Comparison of ENCODE assay signal across 12 cellular contexts in genomic region chr7:29622335-29623265, GRCh38. TPM values are rescaled to one million over a fixed set of nuclear protein-coding genes. Genes with fewer than 3 reads are reported as not detected.
DNase-seq lines count a peak whose midpoint lies in the region; ATAC-seq and TF ChIP-seq lines count a peak whose summit lies in the region.
"Had no signal": no experiment of that assay in that cellular context is flagged by ENCODE, and none has a peak within 500 bp of the region (broad histone marks: within the 10 kb centered on the region; RNA-seq: fewer than 3 reads in every experiment).

No MANE protein-coding gene starts in this region.

- H3K27ac Mint-ChIP-seq in T-helper 17 cell (no peak overlapping the region), endothelial cell (ENCODE audit: unreplicated experiment) (no peak overlapping the region)
- H3K27ac Mint-ChIP-seq: activated naive CD8-positive, alpha-beta T cell had no signal

- no peaks in the 10 kb centered on the region for H3K27me3 ChIP-seq in hepatocyte
- H3K27me3 ChIP-seq: uterus had no signal

- H3K9me2 ChIP-seq in hepatocyte (replicated peaks; ENCODE audit: insufficient read depth): no peaks in the 10 kb centered on the region

- DNase-seq in AG08395 (ENCODE audit: low spot score): peak; percentile 92
- peak; percentile 46 for DNase-seq in HK-2 (ENCODE audit: unreplicated experiment)
- DNase-seq in T-helper 17 cell: no peak
- peak; percentile 23 for DNase-seq in hepatocyte (ENCODE audit: low spot score)
- no peak for DNase-seq in substantia nigra (lab: John Stamatoyannopoulos, UW)
- no peak for DNase-seq in endothelial cell (ENCODE audit: low spot score)
- DNase-seq in GDM1 (lab: John Stamatoyannopoulos, UW): no peak
- DNase-seq: DND-41, uterus had no signal

- no peak overlapping the region for H2AFZ ChIP-seq in hepatocyte

- H3K36me3 Mint-ChIP-seq in T-helper 17 cell (ENCODE audit: low read depth) (peaks cover 3% of the 10 kb centered on the region), endothelial cell (ENCODE audit: low read depth, unreplicated experiment) (no peaks in the 10 kb centered on the region)
- H3K36me3 Mint-ChIP-seq: activated naive CD8-positive, alpha-beta T cell had no signal

- H3K36me3 ChIP-seq in hepatocyte (replicated peaks; ENCODE audit: insufficient read depth, low read depth): no peaks in the 10 kb centered on the region
- H3K36me3 ChIP-seq: uterus had no signal

- no peaks in the 10 kb centered on the region for H3K9me3 ChIP-seq in T-helper 17 cell (ENCODE audit: control insufficient read depth, low read length, poor library complexity, severe bottlenecking)
- H3K9me3 ChIP-seq in hepatocyte (ENCODE audit: low read depth): no peaks in the 10 kb centered on the region
- H3K9me3 ChIP-seq: uterus had no signal

- H4K20me1 ChIP-seq in hepatocyte (ENCODE audit: insufficient read depth, poor library complexity, severe bottlenecking): no peaks in the 10 kb centered on the region

- H3K9me3 Mint-ChIP-seq in endothelial cell (ENCODE audit: unreplicated experiment): no peaks in the 10 kb centered on the region

- 80% methylated on average over 13 of the region's 13 CpGs for WGBS in hepatocyte (ENCODE audit: low lambda C conversion rate, missing lambda C conversion rate)

- H3K79me2 ChIP-seq in hepatocyte: no peaks in the 10 kb centered on the region

- H3K4me1 ChIP-seq in hepatocyte (ENCODE audit: insufficient read depth): no peaks in the 10 kb centered on the region
- H3K4me1 ChIP-seq: uterus had no signal

- TF ChIP-seq CTCF in hepatocyte (IDR thresholded peaks at IDR 0.05; ENCODE audit: poor library complexity) (no peak), endothelial cell (IDR thresholded peaks at IDR 0.05; ENCODE audit: unreplicated experiment) (no peak)

- H3K4me3 Mint-ChIP-seq in T-helper 17 cell (peak overlapping the region; percentile 61), endothelial cell (ENCODE audit: unreplicated experiment) (no peak overlapping the region)
- H3K4me3 Mint-ChIP-seq: activated naive CD8-positive, alpha-beta T cell had no signal

- no peak for ATAC-seq in T-helper 17 cell
- ATAC-seq in HG03097 (IDR thresholded peaks at IDR 0.05; ENCODE audit: low FRiP score, unreplicated experiment): no peak
- ATAC-seq: HepG2 had no signal

- H3K4me1 Mint-ChIP-seq in T-helper 17 cell (no peaks in the 10 kb centered on the region), endothelial cell (ENCODE audit: unreplicated experiment) (peaks cover 3% of the 10 kb centered on the region)

- H3K27ac ChIP-seq in hepatocyte (no peak overlapping the region), substantia nigra (ENCODE audit: low read depth, low read length, poor library complexity, severe bottlenecking) (no peak overlapping the region)
- H3K27ac ChIP-seq: uterus had no signal

- H3K27me3 Mint-ChIP-seq in T-helper 17 cell (peaks cover 31% of the 10 kb centered on the region), endothelial cell (ENCODE audit: unreplicated experiment) (peaks cover 1% of the 10 kb centered on the region)

- no peak overlapping the region for H3K4me2 ChIP-seq in hepatocyte

- no peak overlapping the region for H3K4me3 ChIP-seq in hepatocyte
- H3K4me3 ChIP-seq: uterus had no signal

RNA-seq across cellular contexts. Expression of gene PRR15, which starts 59.0 kb away (rescaled TPM):
- total RNA-seq in T-helper 17 cell (not detected), hepatocyte (47.4 and 53.3 TPM in 2 replicates), endothelial cell (ENCODE audit: unreplicated experiment) (2.9 TPM)
- polyA plus RNA-seq in hepatocyte: 30.2 and 42.0 TPM in 2 replicates

Comparison
In these comparisons a context has a peak if more than half of its experiments do, and no peak if none do; other contexts are left out.
1. DNase-seq: peak in AG08395 (single experiment), HK-2 (single experiment) and hepatocyte (single experiment); none in T-helper 17 cell (0 of 3), substantia nigra (0 of 49), endothelial cell (single experiment) and GDM1 (single experiment).
2. RNA of gene PRR15, which starts 59.0 kb away (total RNA-seq): 47.4 to 53.3 TPM in hepatocyte; 2.9 TPM in endothelial cell (single experiment) and not detected in T-helper 17 cell; every median in the first group is over 10 times any median in the second.